Comparison of ENCODE assay signal across 8 cellular contexts in genomic region chr11:35485656-35486318, GRCh38. TPM values are rescaled to one million over a fixed set of nuclear protein-coding genes. Genes with fewer than 3 reads are reported as not detected.
DNase-seq lines count a peak whose midpoint lies in the region; ATAC-seq and TF ChIP-seq lines count a peak whose summit lies in the region.

No MANE protein-coding gene starts in this region.

- no peak overlapping the region for H3K4me3 Mint-ChIP-seq in activated CD4-positive, alpha-beta T cell treated with anti-CD3 and anti-CD28 coated beads, Interleukin-2, amount 10 ng/mL, durations not matched to agents 7 days and 5 days

- H3K36me3 ChIP-seq in BE2C = no peaks in the 10 kb centered on the region

- H3K27ac Mint-ChIP-seq in activated CD4-positive, alpha-beta T cell treated with anti-CD3 and anti-CD28 coated beads, Interleukin-2, amount 10 ng/mL, durations not matched to agents 7 days and 5 days = no peak overlapping the region

- CTCF ChIA-PET in activated CD4-positive, alpha-beta T cell treated with anti-CD3 and anti-CD28 coated beads, Interleukin-2, amount 10 ng/mL, durations not matched to agents 7 days and 5 days (lab: Charles Lee) = interaction anchor here (0.7 kb wide), 1 partner anchor 12 kb away, joined by 3 read pairs; no protein-coding TSS in a partner anchor

- H3K27me3 ChIP-seq in BE2C = no peaks in the 10 kb centered on the region

- H3K4me1 ChIP-seq in BE2C = no peaks in the 10 kb centered on the region

- WGBS in lower leg skin, 2 donors = 17 to 18% methylated on average over 12 of the region's 12 CpGs

- no peaks in the 10 kb centered on the region for H3K9me3 ChIP-seq in BE2C

- intact Hi-C loops in lower leg skin (cut with DNase I; ENCODE audit: low total_unique reads) = no loop called here

- peaks cover 12% of the 10 kb centered on the region for H3K9me3 Mint-ChIP-seq in activated CD4-positive, alpha-beta T cell treated with anti-CD3 and anti-CD28 coated beads, Interleukin-2, amount 10 ng/mL, durations not matched to agents 7 days and 5 days

- POLR2A ChIA-PET in activated CD4-positive, alpha-beta T cell treated with anti-CD3 and anti-CD28 coated beads, Interleukin-2, amount 10 ng/mL, durations not matched to agents 7 days and 5 days (lab: Charles Lee) = no interaction called here

- TF ChIP-seq POLR2A in lower leg skin (IDR thresholded peaks at IDR 0.05) = no peak

- H3K4me1 Mint-ChIP-seq in activated CD4-positive, alpha-beta T cell treated with anti-CD3 and anti-CD28 coated beads, Interleukin-2, amount 10 ng/mL, durations not matched to agents 7 days and 5 days = no peaks in the 10 kb centered on the region

- ATAC-seq in GM19043 (IDR thresholded peaks at IDR 0.05; ENCODE audit: low read depth, unreplicated experiment) (peak; percentile 93), HG03432 (IDR thresholded peaks at IDR 0.05; ENCODE audit: unreplicated experiment) (peak; percentile 96)

- H3K27me3 Mint-ChIP-seq in activated CD4-positive, alpha-beta T cell treated with anti-CD3 and anti-CD28 coated beads, Interleukin-2, amount 10 ng/mL, durations not matched to agents 7 days and 5 days = peaks cover 18% of the 10 kb centered on the region

- no peak overlapping the region for H3K4me3 ChIP-seq in BE2C (ENCODE audit: low read depth, low read length)
- no peak overlapping the region for H3K4me3 ChIP-seq in lower leg skin (ENCODE audit: low read depth, poor library complexity, severe bottlenecking)

- H3K36me3 Mint-ChIP-seq in activated CD4-positive, alpha-beta T cell treated with anti-CD3 and anti-CD28 coated beads, Interleukin-2, amount 10 ng/mL, durations not matched to agents 7 days and 5 days (ENCODE audit: low read depth) = no peaks in the 10 kb centered on the region

- DNase-seq in BE2C = peak; percentile 65
- peak; percentile 57 for DNase-seq in NCI-H510A treated with DMSO at 0.1 percent for 48 hours (lab: John Stamatoyannopoulos, UW)
- DNase-seq in activated CD4-positive, alpha-beta T cell treated with anti-CD3 and anti-CD28 coated beads, Interleukin-2, amount 10 ng/mL, durations not matched to agents 7 days and 5 days = peak; percentile 74
- peak; percentile 86 for DNase-seq in dedifferentiated amniotic fluid mesenchymal stem cell (ENCODE audit: extremely low spot score)
- DNase-seq in lower leg skin (ENCODE audit: low spot score in 2 of 2) = peak; percentile 68 to 94
- DNase-seq in stimulated activated CD4-positive, alpha-beta T cell treated with anti-CD3 and anti-CD28 coated beads, TNF-alpha, amount 100 ng/mL, for 48 hours (ENCODE audit: low read depth in 3 of 3) = peak; percentile 33 to 66 (median 47)

- TF ChIP-seq CTCF in BE2C (IDR thresholded peaks at IDR 0.05; ENCODE audit: low read depth, low read length) (peak; percentile 77), lower leg skin (IDR thresholded peaks at IDR 0.05) (peak in 1 of 3 donors; percentile 73)

RNA-seq across cellular contexts. Expression of gene PAMR1, which starts 39.6 kb away (rescaled TPM):
- not detected for polyA plus RNA-seq in BE2C (2012; ENCODE audit: insufficient read depth, insufficient read length, low read depth)
- total RNA-seq in activated CD4-positive, alpha-beta T cell treated with anti-CD3 and anti-CD28 coated beads, Interleukin-2, amount 10 ng/mL, durations not matched to agents 7 days and 5 days = not detected
- 10 to 100 TPM; 12.7 to 20.8 (median 17.8) TPM for total RNA-seq in lower leg skin

Comparison
In these comparisons a context has a peak if more than half of its experiments do, and no peak if none do; other contexts are left out.
1. RNA of gene PAMR1, which starts 39.6 kb away (total RNA-seq): 12.7 to 20.8 TPM in lower leg skin; not detected in activated CD4-positive, alpha-beta T cell treated with anti-CD3 and anti-CD28 coated beads, Interleukin-2, amount 10 ng/mL, durations not matched to agents 7 days and 5 days; every median in the first group is over 10 times any median in the second.
2. Peak in every context shown above with its lines, with median percentiles within 50 percentile points of each other: DNase-seq.